ENCODE assay signal across 22 cellular contexts in genomic region chr21:24671901-24672300, GRCh38.
"Had no signal": no experiment of that assay in that cellular context is flagged by ENCODE, and none has a peak within 500 bp of the region (broad histone marks: within the 10 kb centered on the region; RNA-seq: fewer than 3 reads in every experiment).

No MANE protein-coding gene starts in this region.

- FAIRE-seq: HepG2 had no signal

- ATAC-seq: HepG2 had no signal

- H3K4me3 ChIP-seq: PC-9, Peyer's patch, SJSA1, SK-N-MC had no signal

- H3K4me2 ChIP-seq: PC-9 had no signal

- H3K27ac ChIP-seq: PC-9, Peyer's patch, SJSA1, SK-N-MC had no signal

- DNase-seq: IMR-90; Karpas-422; KG1; MM.1S; NCI-H1092 treated with DMSO at 0.1 percent for 48 hours; NCI-H1436; NCI-H187; NCI-H2029; NCI-H2081 treated with DMSO at 0.1 percent for 48 hours; NCI-H2227 treated with DMSO at 0.1 percent for 48 hours; NCI-H524; NCI-H69; NCI-H774; NK-92 treated with Interleukin-12 subunit alpha and Interleukin-12 subunit beta, amount 100 ng/mL, for 24 hours; PC-9; Peyer's patch; Right ventricle myocardium superior; RPMI8226; SIG-M5 had no signal

- H3K27me3 ChIP-seq: Peyer's patch, SJSA1 had no signal

- H2AFZ ChIP-seq: PC-9 had no signal

- H3K4me1 ChIP-seq: Peyer's patch, SJSA1 had no signal

- H3K9me3 ChIP-seq: Peyer's patch, SJSA1 had no signal

- H3K36me3 ChIP-seq: Peyer's patch, SJSA1 had no signal
